Comparison of ENCODE assay signal across 8 cellular contexts in the genomic region with DNA sequence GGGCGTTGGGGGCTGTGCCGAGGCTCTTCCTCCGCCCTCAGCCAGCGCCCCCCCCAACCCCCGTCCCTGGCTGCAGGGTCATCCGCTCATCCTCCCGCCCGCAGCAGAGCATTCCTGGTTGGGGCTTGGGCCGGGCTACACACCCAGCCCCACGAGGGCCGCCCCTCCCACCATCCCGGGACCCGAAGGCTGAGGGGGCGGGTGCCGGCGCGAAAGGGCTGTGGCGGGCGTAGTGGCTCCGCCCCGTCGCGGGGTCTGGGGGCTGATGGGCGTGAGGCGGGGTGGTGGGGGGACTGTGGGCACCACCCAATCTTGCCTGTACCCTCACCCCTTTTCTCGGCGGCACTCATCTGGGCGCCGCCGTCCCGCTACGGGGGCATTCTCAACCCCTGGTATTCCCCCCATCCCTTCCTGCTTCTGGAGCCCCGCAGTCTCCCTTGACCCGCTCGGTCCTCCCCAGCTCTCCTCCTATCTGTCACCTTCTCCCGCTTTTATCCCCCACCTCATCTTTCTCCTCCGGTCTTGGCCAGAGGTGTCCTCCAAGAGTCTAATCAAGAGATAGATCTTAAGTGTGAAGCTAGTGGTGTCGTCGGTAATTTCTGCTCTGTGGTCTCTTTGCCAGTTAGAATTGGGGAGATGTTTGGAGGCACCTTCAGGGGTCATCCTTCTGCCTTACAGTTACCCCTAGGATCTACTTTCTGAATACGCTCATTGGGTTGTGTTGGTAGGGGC. TPM values are rescaled to one million over a fixed set of nuclear protein-coding genes. Genes with fewer than 3 reads are reported as not detected.
DNase-seq lines count a peak whose midpoint lies in the region; ATAC-seq and TF ChIP-seq lines count a peak whose summit lies in the region.

No MANE protein-coding gene starts in this region.

- H3K4me3 ChIP-seq in esophagus muscularis mucosa (peak overlapping the region; percentile 87 to 97 (median 95)), vagina (peak overlapping the region; percentile 77 to 86)

- H3K9me3 ChIP-seq in esophagus muscularis mucosa (no peaks in the 10 kb centered on the region), vagina (no peaks in the 10 kb centered on the region)

- DNase-seq in NCI-H1694 (lab: John Stamatoyannopoulos, UW), result peak; percentile 37
- DNase-seq in NCI-H1694 treated with DMSO at 0.1 percent for 48 hours (lab: John Stamatoyannopoulos, UW), result no peak
- DNase-seq in HuH-7.5 (ENCODE audit: low spot score), result peak; percentile 33
- DNase-seq in activated B cell treated with CpG ODN at 0.5 μM for 24 hours, result no peak
- DNase-seq in esophagus muscularis mucosa (ENCODE audit: extremely low spot score), result no peak
- peak in 5 of 10 donors; percentile 5 to 37 (median 33) for DNase-seq in naive thymus-derived CD8-positive, alpha-beta T cell
- DNase-seq in vagina (ENCODE audit: extremely low spot score in 2 of 2), result peak in 1 of 2 donors; percentile 92

- peaks cover 8% of the 10 kb centered on the region for H3K36me3 Mint-ChIP-seq in activated B cell treated with CpG ODN at 0.5 μM for 24 hours (ENCODE audit: low read depth)
- H3K36me3 Mint-ChIP-seq in naive thymus-derived CD8-positive, alpha-beta T cell, result no peaks in the 10 kb centered on the region

- H3K4me1 ChIP-seq in esophagus muscularis mucosa (peaks cover 8 to 49% (median 34%) of the 10 kb centered on the region in 4 donors), vagina (peaks cover 6% of the 10 kb centered on the region)

- TF ChIP-seq EP300 in esophagus muscularis mucosa (IDR thresholded peaks at IDR 0.05), result no peak

- TF ChIP-seq POLR2A in esophagus muscularis mucosa (IDR thresholded peaks at IDR 0.05; ENCODE audit: low read depth), result no peak
- TF ChIP-seq POLR2A in vagina (IDR thresholded peaks at IDR 0.05), result no peak

- POLR2A ChIA-PET in activated B cell treated with CpG ODN at 0.5 μM for 24 hours (lab: Charles Lee), result interaction anchor here (0.6 to 2.2 kb wide), 8 partner anchors 20 to 1990 kb away, joined by 3 to 71 read pairs (median 6); a partner anchor contains a TSS
- POLR2A ChIA-PET in naive thymus-derived CD8-positive, alpha-beta T cell (lab: Charles Lee), result interaction anchor here (1.3 kb wide), 2 partner anchors 20 to 22 kb away, joined by 5 to 8 read pairs; no protein-coding TSS in a partner anchor

- peak; percentile 36 for ATAC-seq in GM21825 (IDR thresholded peaks at IDR 0.05; ENCODE audit: unreplicated experiment)
- peak; percentile 18 for ATAC-seq in activated B cell treated with CpG ODN at 0.5 μM for 24 hours (ENCODE audit: low read depth)
- ATAC-seq in naive thymus-derived CD8-positive, alpha-beta T cell, result peak; percentile 19 to 27

- H3K36me3 ChIP-seq in esophagus muscularis mucosa, result no peaks in the 10 kb centered on the region
- no peaks in the 10 kb centered on the region for H3K36me3 ChIP-seq in vagina

- no peaks in the 10 kb centered on the region for H3K9me3 Mint-ChIP-seq in activated B cell treated with CpG ODN at 0.5 μM for 24 hours
- no peaks in the 10 kb centered on the region for H3K9me3 Mint-ChIP-seq in naive thymus-derived CD8-positive, alpha-beta T cell

- WGBS in esophagus muscularis mucosa, result 2% methylated on average over 13 of the region's 40 CpGs

- CTCF ChIA-PET in activated B cell treated with CpG ODN at 0.5 μM for 24 hours (lab: Charles Lee), result no interaction called here

- H3K27me3 ChIP-seq in esophagus muscularis mucosa (no peaks in the 10 kb centered on the region), vagina (no peaks in the 10 kb centered on the region)

- TF ChIP-seq CTCF in activated B cell treated with CpG ODN at 0.5 μM for 24 hours (IDR thresholded peaks at IDR 0.05) (no peak), esophagus muscularis mucosa (IDR thresholded peaks at IDR 0.05) (no peak), vagina (IDR thresholded peaks at IDR 0.05) (no peak)

- peak overlapping the region; percentile 98 to 99 (median 98) for H3K27ac ChIP-seq in esophagus muscularis mucosa (replicated peaks in 1 of 4)
- H3K27ac ChIP-seq in vagina, result peak overlapping the region; percentile 95

- H3K4me3 Mint-ChIP-seq in activated B cell treated with CpG ODN at 0.5 μM for 24 hours, result peak overlapping the region; percentile 92
- peak overlapping the region; percentile 88 to 96 (median 92) for H3K4me3 Mint-ChIP-seq in naive thymus-derived CD8-positive, alpha-beta T cell

- no peaks in the 10 kb centered on the region for H3K27me3 Mint-ChIP-seq in activated B cell treated with CpG ODN at 0.5 μM for 24 hours
- H3K27me3 Mint-ChIP-seq in naive thymus-derived CD8-positive, alpha-beta T cell, result no peaks in the 10 kb centered on the region

- H3K27ac Mint-ChIP-seq in activated B cell treated with CpG ODN at 0.5 μM for 24 hours, result peak overlapping the region; percentile 81
- H3K27ac Mint-ChIP-seq in naive thymus-derived CD8-positive, alpha-beta T cell, result peak overlapping the region; percentile 64 to 97 (median 92)

- intact Hi-C loops in activated B cell treated with CpG ODN at 0.5 μM for 24 hours (cut with micrococcal nuclease), result loop anchor here (2.0 to 5.0 kb wide), 5 partner anchors 163 to 1990 kb away; a partner anchor contains a TSS
- intact Hi-C loops in esophagus muscularis mucosa (cut with DNase I), result loop anchor here (2.0 to 10.0 kb wide), 3 partner anchors 20 to 576 kb away; no protein-coding TSS in a partner anchor
- intact Hi-C loops in vagina (cut with DNase I), result loop anchor here (2.0 kb wide), 1 partner anchor 20 kb away; no protein-coding TSS in a partner anchor

- H3K4me1 Mint-ChIP-seq in activated B cell treated with CpG ODN at 0.5 μM for 24 hours, result peaks cover 22% of the 10 kb centered on the region
- H3K4me1 Mint-ChIP-seq in naive thymus-derived CD8-positive, alpha-beta T cell, result peaks cover 8 to 24% (median 17%) of the 10 kb centered on the region in 4 donors

RNA-seq across cellular contexts. Expression of a gene that starts 1.6 kb away (rescaled TPM):
- total RNA-seq in activated B cell treated with CpG ODN at 0.5 μM for 24 hours (17.3 and 19.1 TPM in 2 replicates), esophagus muscularis mucosa (10 to 100 TPM; 17.6 to 32.8 (median 25.4) TPM), vagina (19.2 TPM)
- total RNA-seq in naive thymus-derived CD8-positive, alpha-beta T cell, result 10 to 100 TPM; 11.4 to 13.8 TPM
- 10 to 100 TPM in 1 of 3 donors, 1 to 10 TPM in 2; 8.8 to 15.0 (median 8.9) TPM for polyA plus RNA-seq in naive thymus-derived CD8-positive, alpha-beta T cell

Comparison
In these comparisons a context has a peak if more than half of its experiments do, and no peak if none do; other contexts are left out.
1. DNase-seq: peak in NCI-H1694 (single experiment) and HuH-7.5 (single experiment); none in NCI-H1694 treated with DMSO at 0.1 percent for 48 hours (single experiment), activated B cell treated with CpG ODN at 0.5 μM for 24 hours (single experiment) and esophagus muscularis mucosa (single experiment).
2. Peak in every context shown above with its lines, with median percentiles within 50 percentile points of each other: ATAC-seq.